1 cellular context compared by ENCODE assay signal in the genomic region with DNA sequence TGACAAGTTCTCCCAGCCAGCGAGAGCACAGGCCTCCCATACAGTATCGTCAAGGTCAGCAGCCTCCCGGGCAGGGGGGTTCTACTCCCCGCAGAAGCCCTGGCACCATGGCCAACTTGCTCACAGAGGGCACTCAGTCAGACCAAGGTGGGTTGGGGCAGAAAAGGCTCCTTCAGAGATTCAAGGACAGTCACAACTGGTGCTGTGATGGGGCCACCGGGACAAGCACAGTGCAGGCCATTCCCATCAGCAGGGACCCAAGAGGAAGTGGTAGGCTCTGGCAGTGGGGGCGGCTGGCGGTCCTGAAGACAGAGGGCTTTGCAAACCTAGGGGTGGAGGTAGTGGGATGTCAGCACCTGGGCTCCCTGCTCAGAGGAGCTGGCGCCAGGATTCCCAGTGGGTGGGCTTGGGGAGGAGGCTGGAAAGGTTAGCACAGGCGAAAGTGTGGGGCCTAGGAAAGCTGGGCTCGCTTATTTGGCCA.
TF ChIP-seq lines count a peak whose summit lies in the region.

No MANE protein-coding gene starts in this region.

TF ChIP-seq in GM12878, 131 proteins besides CTCF, POLR2A, EP300 and RAD21:
- peak; percentile 37; the same call in 1 of the 2 replicates for TF ChIP-seq EED (IDR thresholded peaks at IDR 0.05; ENCODE audit: low read depth)
- no peak for TF ChIP-seq RFX5 (IDR thresholded peaks at IDR 0.05; ENCODE audit: low read depth, low read length)
- no peak for TF ChIP-seq IRF4 (IDR thresholded peaks at IDR 0.05; ENCODE audit: low read depth, low read length)
- peak; percentile 87 for TF ChIP-seq SPI1 (IDR thresholded peaks at IDR 0.05; ENCODE audit: borderline replicate concordance, insufficient read depth, low read depth, low read length)
- TF ChIP-seq, protein P1, sequence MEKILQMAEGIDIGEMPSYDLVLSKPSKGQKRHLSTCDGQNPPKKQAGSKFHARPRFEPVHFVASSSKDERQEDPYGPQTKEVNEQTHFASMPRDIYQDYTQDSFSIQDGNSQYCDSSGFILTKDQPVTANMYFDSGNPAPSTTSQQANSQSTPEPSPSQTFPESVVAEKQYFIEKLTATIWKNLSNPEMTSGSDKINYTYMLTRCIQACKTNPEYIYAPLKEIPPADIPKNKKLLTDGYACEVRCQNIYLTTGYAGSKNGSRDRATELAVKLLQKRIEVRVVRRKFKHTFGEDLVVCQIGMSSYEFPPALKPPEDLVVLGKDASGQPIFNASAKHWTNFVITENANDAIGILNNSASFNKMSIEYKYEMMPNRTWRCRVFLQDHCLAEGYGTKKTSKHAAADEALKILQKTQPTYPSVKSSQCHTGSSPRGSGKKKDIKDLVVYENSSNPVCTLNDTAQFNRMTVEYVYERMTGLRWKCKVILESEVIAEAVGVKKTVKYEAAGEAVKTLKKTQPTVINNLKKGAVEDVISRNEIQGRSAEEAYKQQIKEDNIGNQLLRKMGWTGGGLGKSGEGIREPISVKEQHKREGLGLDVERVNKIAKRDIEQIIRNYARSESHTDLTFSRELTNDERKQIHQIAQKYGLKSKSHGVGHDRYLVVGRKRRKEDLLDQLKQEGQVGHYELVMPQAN (conservative IDR thresholded peaks at IDR 0.05), result no peak
- TF ChIP-seq EGR1 (IDR thresholded peaks at IDR 0.05; ENCODE audit: borderline replicate concordance in 1 of 2, low read depth in 2 of 2, low read length in 2 of 2), result peak in 1 of 2 experiments; percentile 42; a peak in 1 of 3 replicates
- TF ChIP-seq DPF2 (IDR thresholded peaks at IDR 0.05), result no peak
- no peak for TF ChIP-seq BMI1 (IDR thresholded peaks at IDR 0.05; ENCODE audit: borderline replicate concordance)
- TF ChIP-seq, protein P2, sequence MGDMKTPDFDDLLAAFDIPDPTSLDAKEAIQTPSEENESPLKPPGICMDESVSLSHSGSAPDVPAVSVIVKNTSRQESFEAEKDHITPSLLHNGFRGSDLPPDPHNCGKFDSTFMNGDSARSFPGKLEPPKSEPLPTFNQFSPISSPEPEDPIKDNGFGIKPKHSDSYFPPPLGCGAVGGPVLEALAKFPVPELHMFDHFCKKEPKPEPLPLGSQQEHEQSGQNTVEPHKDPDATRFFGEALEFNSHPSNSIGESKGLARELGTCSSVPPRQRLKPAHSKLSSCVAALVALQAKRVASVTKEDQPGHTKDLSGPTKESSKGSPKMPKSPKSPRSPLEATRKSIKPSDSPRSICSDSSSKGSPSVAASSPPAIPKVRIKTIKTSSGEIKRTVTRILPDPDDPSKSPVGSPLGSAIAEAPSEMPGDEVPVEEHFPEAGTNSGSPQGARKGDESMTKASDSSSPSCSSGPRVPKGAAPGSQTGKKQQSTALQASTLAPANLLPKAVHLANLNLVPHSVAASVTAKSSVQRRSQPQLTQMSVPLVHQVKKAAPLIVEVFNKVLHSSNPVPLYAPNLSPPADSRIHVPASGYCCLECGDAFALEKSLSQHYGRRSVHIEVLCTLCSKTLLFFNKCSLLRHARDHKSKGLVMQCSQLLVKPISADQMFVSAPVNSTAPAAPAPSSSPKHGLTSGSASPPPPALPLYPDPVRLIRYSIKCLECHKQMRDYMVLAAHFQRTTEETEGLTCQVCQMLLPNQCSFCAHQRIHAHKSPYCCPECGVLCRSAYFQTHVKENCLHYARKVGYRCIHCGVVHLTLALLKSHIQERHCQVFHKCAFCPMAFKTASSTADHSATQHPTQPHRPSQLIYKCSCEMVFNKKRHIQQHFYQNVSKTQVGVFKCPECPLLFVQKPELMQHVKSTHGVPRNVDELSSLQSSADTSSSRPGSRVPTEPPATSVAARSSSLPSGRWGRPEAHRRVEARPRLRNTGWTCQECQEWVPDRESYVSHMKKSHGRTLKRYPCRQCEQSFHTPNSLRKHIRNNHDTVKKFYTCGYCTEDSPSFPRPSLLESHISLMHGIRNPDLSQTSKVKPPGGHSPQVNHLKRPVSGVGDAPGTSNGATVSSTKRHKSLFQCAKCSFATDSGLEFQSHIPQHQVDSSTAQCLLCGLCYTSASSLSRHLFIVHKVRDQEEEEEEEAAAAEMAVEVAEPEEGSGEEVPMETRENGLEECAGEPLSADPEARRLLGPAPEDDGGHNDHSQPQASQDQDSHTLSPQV (IDR thresholded peaks at IDR 0.05), result no peak
- TF ChIP-seq NR2F1 (conservative IDR thresholded peaks at IDR 0.05), result no peak
